In the genomic region with DNA sequence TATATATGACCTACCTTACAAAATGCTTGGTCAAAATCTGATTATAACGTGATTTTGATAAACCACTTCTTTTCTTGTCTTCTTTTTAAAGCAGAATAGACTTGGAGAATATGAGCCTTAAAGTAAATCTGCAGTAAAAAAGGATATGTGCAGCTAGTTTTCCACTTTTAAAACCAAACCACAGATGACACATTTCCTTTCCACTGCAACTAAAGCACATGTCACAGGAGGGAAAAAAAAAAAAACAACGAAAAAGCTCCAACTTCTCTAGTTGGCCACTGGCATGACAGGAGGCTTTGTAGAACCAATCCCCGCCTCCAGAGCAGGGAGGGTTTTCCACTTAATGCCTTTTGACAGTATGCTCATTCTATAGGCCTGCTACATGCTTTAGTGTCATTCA, we compare ENCODE assay signal across 8 cellular contexts. TPM values are rescaled to one million over a fixed set of nuclear protein-coding genes. Genes with fewer than 3 reads are reported as not detected.
DNase-seq lines count a peak whose midpoint lies in the region; ATAC-seq and TF ChIP-seq lines count a peak whose summit lies in the region.

A gene with protein sequence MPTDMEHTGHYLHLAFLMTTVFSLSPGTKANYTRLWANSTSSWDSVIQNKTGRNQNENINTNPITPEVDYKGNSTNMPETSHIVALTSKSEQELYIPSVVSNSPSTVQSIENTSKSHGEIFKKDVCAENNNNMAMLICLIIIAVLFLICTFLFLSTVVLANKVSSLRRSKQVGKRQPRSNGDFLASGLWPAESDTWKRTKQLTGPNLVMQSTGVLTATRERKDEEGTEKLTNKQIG (minus strand): TSS at position 142 of the 400 bp plus-strand sequence. CDS start 2,609 bp downstream, outside the sequence.

- intact Hi-C loops in T-helper 1 cell treated with Interleukin-12 subunit alpha and Interleukin-12 subunit beta and Interleukin-4 antibody, amounts not matched to agents 30 ng/mL and 1 ng/mL, for 36 hours (cut with micrococcal nuclease) = loop anchor here (1.0 to 5.0 kb wide), 7 partner anchors 11 to 499 kb away; a partner anchor contains a TSS

- in situ Hi-C loops in ACHN (cut with HindIII; ENCODE audit: low pct_ligation_motif_present, low pct_unique_long_range_greater_than_20kb, low sequenced_read_pairs) = no loop called here

- peak within 1 kb of the TSS; percentile 37 for H3K4me3 ChIP-seq in HFF-Myc (replicated peaks; ENCODE audit: low read depth, low read length)

- no peak for ATAC-seq in HG03025 (IDR thresholded peaks at IDR 0.05; ENCODE audit: low FRiP score, unreplicated experiment)

- DNase-seq in ACHN (peak; percentile 90), HFF-Myc (ENCODE audit: extremely low read depth, low read depth) (peak; percentile 85), amniotic stem cell (lab: John Stamatoyannopoulos, UW) (peak; percentile 48), kidney tubule cell (ENCODE audit: low spot score) (peak; percentile 56), NCI-H1694 treated with DMSO at 0.1 percent for 48 hours (lab: John Stamatoyannopoulos, UW) (no peak)
- peak; percentile 52 to 75 (median 71) for DNase-seq in stimulated activated CD4-positive, alpha-beta T cell treated with anti-CD3 and anti-CD28 coated beads, TNF-alpha, amount 100 ng/mL, for 48 hours (ENCODE audit: low read depth in 3 of 3)

- no peak for TF ChIP-seq CTCF in HFF-Myc (IDR thresholded peaks at IDR 0.05; ENCODE audit: low read depth, low read length, missing control alignments)

RNA-seq across cellular contexts. Expression of the gene that starts here (rescaled TPM):
- total RNA-seq in T-helper 1 cell treated with Interleukin-12 subunit alpha and Interleukin-12 subunit beta and Interleukin-4 antibody, amounts not matched to agents 30 ng/mL and 1 ng/mL, for 36 hours = 55.9 and 59.5 TPM in 2 replicates
